15 cellular contexts compared by ENCODE assay signal in the genomic region with DNA sequence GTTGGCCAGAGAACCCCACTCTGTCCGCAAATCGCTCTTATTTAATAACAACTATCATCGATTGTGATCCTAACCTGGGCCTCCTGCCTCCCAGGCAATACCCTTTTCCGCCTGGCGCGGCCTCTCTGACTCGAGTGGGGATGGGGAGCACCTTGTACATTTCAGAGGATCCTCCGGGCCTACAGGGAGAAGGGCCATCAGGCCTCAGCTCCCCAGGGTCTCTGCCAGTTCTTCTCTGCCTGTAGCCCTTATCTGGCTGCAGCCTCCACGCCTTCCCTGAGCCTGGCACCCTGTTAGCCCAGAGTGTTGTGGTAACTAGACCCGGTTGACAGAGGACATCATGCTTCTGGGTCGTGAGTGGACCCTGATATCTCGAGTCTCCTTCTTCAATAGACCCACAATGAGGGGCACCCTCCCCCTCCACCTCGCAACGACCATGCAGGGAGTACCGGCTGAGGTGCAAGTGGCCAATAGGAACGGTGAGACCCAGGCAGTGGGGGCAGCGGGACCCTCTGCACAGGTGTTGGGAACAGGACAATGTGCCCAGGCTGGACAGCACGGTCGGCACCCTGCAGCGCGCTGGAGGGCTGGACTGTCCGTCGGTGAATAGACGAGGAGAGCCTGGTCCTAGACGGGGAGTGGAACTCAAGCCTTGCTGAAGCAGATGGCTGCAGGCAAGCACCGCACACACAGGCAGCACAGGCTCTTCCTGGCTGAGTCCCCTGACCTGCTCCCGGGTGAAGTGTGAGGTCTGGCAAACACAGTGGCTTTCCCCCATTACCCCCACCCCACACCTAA. TPM values are rescaled to one million over a fixed set of nuclear protein-coding genes. Genes with fewer than 3 reads are reported as not detected.
DNase-seq lines count a peak whose midpoint lies in the region; ATAC-seq and TF ChIP-seq lines count a peak whose summit lies in the region.
"Had no signal": no experiment of that assay in that cellular context is flagged by ENCODE, and none has a peak within 500 bp of the region (broad histone marks: within the 10 kb centered on the region; RNA-seq: fewer than 3 reads in every experiment).

No MANE protein-coding gene starts in this region.

- no peak overlapping the region for H3K27ac ChIP-seq in GM23338 (ENCODE audit: low read depth)
- peak overlapping the region in 2 of 4 donors; percentile 76 to 95 for H3K27ac ChIP-seq in esophagus squamous epithelium
- H3K27ac ChIP-seq: HL-60, SJSA1, tibial artery had no signal

- ATAC-seq in GM23338 (no peak; the same call in 2 of the 3 replicates), T-cell (replicated peaks in 1 of 4) (no peak)

- peak overlapping the region; percentile 98 for H2AFZ ChIP-seq in GM23338

- peaks cover 42% of the 10 kb centered on the region for H3K27me3 ChIP-seq in GM23338 (ENCODE audit: insufficient read depth)
- H3K27me3 ChIP-seq in esophagus squamous epithelium: peaks cover 3 to 79% (median 8%) of the 10 kb centered on the region in 4 donors
- H3K27me3 ChIP-seq in HAP-1 (ENCODE audit: low read depth): no peaks in the 10 kb centered on the region

- H3K36me3 ChIP-seq in GM23338 (ENCODE audit: insufficient read depth) (no peaks in the 10 kb centered on the region), esophagus squamous epithelium (no peaks in the 10 kb centered on the region), HAP-1 (replicated peaks) (no peaks in the 10 kb centered on the region)
- H3K36me3 ChIP-seq: SJSA1, tibial artery had no signal

- H3K27ac Mint-ChIP-seq in GM23338 (no peak overlapping the region), T-cell (peak overlapping the region; percentile 39 to 45), progenitor cell of endocrine pancreas (no peak overlapping the region)
- H3K27ac Mint-ChIP-seq: HFFc6 had no signal

- in situ Hi-C loops in HAP-1 (cut with MboI; ENCODE audit: low sequenced_read_pairs): no loop called here

- POLR2A ChIA-PET in T-cell (lab: Charles Lee): interaction anchor here in 1 of 2 donors (0.6 kb wide), 1 partner anchor 10 kb away, joined by 6 read pairs; no protein-coding TSS in a partner anchor

- H3K79me2 ChIP-seq in GM23338 (replicated peaks; ENCODE audit: insufficient read depth): no peaks in the 10 kb centered on the region

- TF ChIP-seq CTCF in GM23338 (conservative IDR thresholded peaks at IDR 0.05; ENCODE audit: low read depth in 2 of 2) (no peak), esophagus squamous epithelium (IDR thresholded peaks at IDR 0.05) (no peak), progenitor cell of endocrine pancreas (IDR thresholded peaks at IDR 0.05; ENCODE audit: unreplicated experiment) (no peak)

- H3K4me1 ChIP-seq in GM23338 (ENCODE audit: insufficient read depth) (peaks cover 15% of the 10 kb centered on the region), esophagus squamous epithelium (peaks cover 24 to 63% (median 24%) of the 10 kb centered on the region in 3 donors), HAP-1 (no peaks in the 10 kb centered on the region)

- H4K20me1 ChIP-seq in GM23338 (replicated peaks; ENCODE audit: insufficient read depth): no peaks in the 10 kb centered on the region

- no peaks in the 10 kb centered on the region for H3K36me3 Mint-ChIP-seq in GM23338 (ENCODE audit: low read depth)
- H3K36me3 Mint-ChIP-seq in T-cell: no peaks in the 10 kb centered on the region
- no peaks in the 10 kb centered on the region for H3K36me3 Mint-ChIP-seq in progenitor cell of endocrine pancreas (ENCODE audit: insufficient read depth)

- WGBS in esophagus squamous epithelium, 2 donors: 62 to 68% methylated on average over 7 to 13 of the region's 27 CpGs

- H3K9me2 ChIP-seq in GM23338 (ENCODE audit: insufficient read depth): no peaks in the 10 kb centered on the region

- intact Hi-C loops in esophagus squamous epithelium (cut with DNase I): no loop called here

- H3K4me3 Mint-ChIP-seq in GM23338: peak overlapping the region; percentile 81
- peak overlapping the region; percentile 68 to 78 (median 73) for H3K4me3 Mint-ChIP-seq in T-cell
- H3K4me3 Mint-ChIP-seq in progenitor cell of endocrine pancreas (ENCODE audit: low read depth): peak overlapping the region; percentile 67
- H3K4me3 Mint-ChIP-seq: HFFc6 had no signal

- peaks cover 41% of the 10 kb centered on the region for H3K27me3 Mint-ChIP-seq in GM23338 (ENCODE audit: insufficient read depth, low read depth, poor library complexity)
- peaks cover 4 to 16% of the 10 kb centered on the region in 2 donors for H3K27me3 Mint-ChIP-seq in T-cell
- H3K27me3 Mint-ChIP-seq in progenitor cell of endocrine pancreas: peaks cover 66% of the 10 kb centered on the region

- peaks cover 39% of the 10 kb centered on the region for H3K4me1 Mint-ChIP-seq in GM23338
- peaks cover 53 to 73% (median 58%) of the 10 kb centered on the region in 3 donors for H3K4me1 Mint-ChIP-seq in T-cell
- peaks cover 10% of the 10 kb centered on the region for H3K4me1 Mint-ChIP-seq in progenitor cell of endocrine pancreas (ENCODE audit: low read depth)

- peak overlapping the region; percentile 90 for H3K4me2 ChIP-seq in GM23338

- H3F3A ChIP-seq in GM23338 (replicated peaks; ENCODE audit: low read depth): peaks cover 16% of the 10 kb centered on the region; the same call in 1 of the 2 replicates

- DNase-seq in GM23338 (ENCODE audit: low spot score) (no peak), T-cell (no peak), esophagus squamous epithelium (lab: John Stamatoyannopoulos, UW) (no peak), progenitor cell of endocrine pancreas (ENCODE audit: low spot score, unreplicated experiment) (no peak), NCI-H510A (lab: John Stamatoyannopoulos, UW) (no peak), KG1 (lab: John Stamatoyannopoulos, UW) (no peak), HAP-1 (ENCODE audit: low spot score in 2 of 2) (no peak), T1000 (lab: John Stamatoyannopoulos, UW) (no peak)
- DNase-seq: HFFc6, NCI-H2029 treated with DMSO at 0.1 percent for 48 hours, tibial artery had no signal

- CTCF ChIA-PET in T-cell (lab: Charles Lee): interaction anchor here in 1 of 2 donors (1.3 to 1.7 kb wide), 2 partner anchors 18 to 25 kb away, joined by 3 to 4 read pairs; no protein-coding TSS in a partner anchor

- H3K4me3 ChIP-seq in GM23338 (peak overlapping the region; percentile 84), esophagus squamous epithelium (peak overlapping the region in 3 of 4 donors; percentile 36 to 61 (median 41)), HAP-1 (no peak overlapping the region)
- H3K4me3 ChIP-seq: SJSA1, tibial artery had no signal

- TF ChIP-seq POLR2A in esophagus squamous epithelium (IDR thresholded peaks at IDR 0.05): no peak

- H3K9me3 Mint-ChIP-seq in GM23338 (no peaks in the 10 kb centered on the region), T-cell (no peaks in the 10 kb centered on the region), progenitor cell of endocrine pancreas (ENCODE audit: low read depth) (no peaks in the 10 kb centered on the region)
- H3K9me3 Mint-ChIP-seq: HFFc6 had no signal

- H3K9me3 ChIP-seq in esophagus squamous epithelium (no peaks in the 10 kb centered on the region), HAP-1 (no peaks in the 10 kb centered on the region)
- H3K9me3 ChIP-seq: SJSA1, tibial artery had no signal

TF ChIP-seq in GM23338, 12 proteins besides CTCF, POLR2A, EP300 and RAD21 (continues in another document):
- TF ChIP-seq STAT1 (IDR thresholded peaks at IDR 0.05; ENCODE audit: unreplicated experiment): no peak
- TF ChIP-seq, protein P1, sequence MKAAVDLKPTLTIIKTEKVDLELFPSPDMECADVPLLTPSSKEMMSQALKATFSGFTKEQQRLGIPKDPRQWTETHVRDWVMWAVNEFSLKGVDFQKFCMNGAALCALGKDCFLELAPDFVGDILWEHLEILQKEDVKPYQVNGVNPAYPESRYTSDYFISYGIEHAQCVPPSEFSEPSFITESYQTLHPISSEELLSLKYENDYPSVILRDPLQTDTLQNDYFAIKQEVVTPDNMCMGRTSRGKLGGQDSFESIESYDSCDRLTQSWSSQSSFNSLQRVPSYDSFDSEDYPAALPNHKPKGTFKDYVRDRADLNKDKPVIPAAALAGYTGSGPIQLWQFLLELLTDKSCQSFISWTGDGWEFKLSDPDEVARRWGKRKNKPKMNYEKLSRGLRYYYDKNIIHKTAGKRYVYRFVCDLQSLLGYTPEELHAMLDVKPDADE (IDR thresholded peaks at IDR 0.05): no peak
- TF ChIP-seq ZNF331 (CRISPR knock-in tag; IDR thresholded peaks at IDR 0.05; ENCODE audit: low read depth): no peak

RNA-seq across cellular contexts. Expression of a gene that starts 7.1 kb away (rescaled TPM):
- total RNA-seq in GM23338 (2014; rRNA removed; shearing (Covaris generic)): 10.0 and 18.4 TPM in 2 replicates
- 17.6 and 19.4 TPM in 2 replicates for polyA plus RNA-seq in GM23338 (2016; fragmentation: Nextera tagmentation; extraction: Ambion mirVana)
- total RNA-seq in T-cell: 1 to 10 TPM; 3.0 to 7.3 (median 5.1) TPM
- total RNA-seq in esophagus squamous epithelium: 100 to 1,000 TPM in 3 of 4 donors, 10 to 100 TPM in 1; 35.8 to 305 (median 122) TPM
- 13.8 and 19.3 TPM in 2 replicates for total RNA-seq in progenitor cell of endocrine pancreas
- total RNA-seq: HFFc6, lung microvascular endothelial cell, SJSA1 had no signal

RNA-seq across cellular contexts. Expression of a gene that starts 11.5 kb away (rescaled TPM):
- total RNA-seq in GM23338 (2014; rRNA removed; shearing (Covaris generic)): not detected in 2 replicates
- polyA plus RNA-seq in GM23338 (2016; fragmentation: Nextera tagmentation; extraction: Ambion mirVana): not detected in 2 replicates
- total RNA-seq in T-cell (10 to 100 TPM in 2 of 5 donors, 1 to 10 TPM in 2, under 1 TPM in 1; 0.32 to 23.1 (median 5.3) TPM), esophagus squamous epithelium (under 1 TPM in 2 of 4 donors, not detected in 2; 0.26 to 0.95 TPM), progenitor cell of endocrine pancreas (not detected in 2 replicates)
- total RNA-seq: G401, HFFc6, lung microvascular endothelial cell, SJSA1 had no signal

RNA-seq across cellular contexts. Expression of a gene that starts 43.2 kb away (rescaled TPM):
- total RNA-seq in GM23338 (2014; rRNA removed; shearing (Covaris generic)): not detected in 2 replicates
- polyA plus RNA-seq in GM23338 (2016; fragmentation: Nextera tagmentation; extraction: Ambion mirVana): 7.3 and 9.6 TPM in 2 replicates
- total RNA-seq in T-cell (1,000 to 10,000 TPM in 4 of 5 donors, 100 to 1,000 TPM in 1; 994 to 1,121 (median 1,054) TPM), esophagus squamous epithelium (10 to 100 TPM in 2 of 4 donors, 1 to 10 TPM in 2; 1.9 to 22.1 (median 9.4) TPM), progenitor cell of endocrine pancreas (0.89 and 1.8 TPM in 2 replicates)
- total RNA-seq: HFFc6, lung microvascular endothelial cell, SJSA1 had no signal

RNA-seq across cellular contexts. Expression of a gene that starts 49.6 kb away (rescaled TPM):
- total RNA-seq in GM23338 (2014; rRNA removed; shearing (Covaris generic)): 1,538 and 1,571 TPM in 2 replicates
- 604 and 648 TPM in 2 replicates for polyA plus RNA-seq in GM23338 (2016; fragmentation: Nextera tagmentation; extraction: Ambion mirVana)
- total RNA-seq in T-cell: 1 to 10 TPM in 2 of 5 donors, under 1 TPM in 1, not detected in 2; 0.95 to 1.3 (median 1.1) TPM
- total RNA-seq in esophagus squamous epithelium: not detected
- total RNA-seq in progenitor cell of endocrine pancreas: 80.2 and 87.8 TPM in 2 replicates
- total RNA-seq: HFFc6, lung microvascular endothelial cell, SJSA1 had no signal

RNA-seq across cellular contexts. Expression of a gene that starts 54.6 kb away (rescaled TPM):
- total RNA-seq in GM23338 (2014; rRNA removed; shearing (Covaris generic)): 8.0 and 9.4 TPM in 2 replicates
- 7.3 and 8.3 TPM in 2 replicates for polyA plus RNA-seq in GM23338 (2016; fragmentation: Nextera tagmentation; extraction: Ambion mirVana)
- total RNA-seq in T-cell (100 to 1,000 TPM in 3 of 5 donors, 10 to 100 TPM in 2; 39.5 to 112 (median 104) TPM), esophagus squamous epithelium (1 to 10 TPM; 3.2 to 9.2 (median 3.7) TPM), progenitor cell of endocrine pancreas (47.8 and 48.9 TPM in 2 replicates)

Comparison
In these comparisons a context has a peak if more than half of its experiments do, and no peak if none do; other contexts are left out.
1. H3K27ac Mint-ChIP-seq: peak in T-cell (2 of 2); none in GM23338 (single experiment) and progenitor cell of endocrine pancreas (single experiment).
2. RNA of a gene that starts 43.2 kb away (total RNA-seq): 994 to 1,121 TPM in T-cell; 1.9 to 22.1 TPM in esophagus squamous epithelium, 0.89 to 1.8 TPM in progenitor cell of endocrine pancreas and not detected in GM23338; every median in the first group is over 10 times any median in the second.
3. Peak in every context shown above with its lines, with median percentiles within 50 percentile points of each other: H3K4me3 Mint-ChIP-seq.